ENCODE assay signal across 37 cellular contexts in the genomic region with DNA sequence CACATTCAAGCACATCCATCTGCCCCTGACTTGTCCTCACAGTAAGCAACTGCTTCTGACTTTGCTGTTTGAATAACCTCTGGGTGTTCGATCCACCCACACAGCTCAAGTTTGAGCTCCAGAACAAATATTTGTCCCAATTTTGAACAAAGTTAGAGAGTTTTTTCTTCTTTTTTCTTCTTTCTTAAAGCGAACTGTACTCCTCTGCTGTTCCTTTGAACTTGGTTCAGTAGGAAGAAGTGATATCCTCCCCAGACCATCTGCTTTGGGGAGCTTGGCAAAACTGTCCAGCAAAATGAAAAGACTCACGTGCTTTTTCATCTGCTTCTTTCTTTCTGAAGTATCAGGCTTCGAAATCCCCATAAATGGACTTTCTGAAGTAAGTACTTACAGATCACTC. TPM values are rescaled to one million over a fixed set of nuclear protein-coding genes. Genes with fewer than 3 reads are reported as not detected.
"Had no signal": no experiment of that assay in that cellular context is flagged by ENCODE, and none has a peak within 500 bp of the region (broad histone marks: within the 10 kb centered on the region; RNA-seq: fewer than 3 reads in every experiment).

A gene with protein sequence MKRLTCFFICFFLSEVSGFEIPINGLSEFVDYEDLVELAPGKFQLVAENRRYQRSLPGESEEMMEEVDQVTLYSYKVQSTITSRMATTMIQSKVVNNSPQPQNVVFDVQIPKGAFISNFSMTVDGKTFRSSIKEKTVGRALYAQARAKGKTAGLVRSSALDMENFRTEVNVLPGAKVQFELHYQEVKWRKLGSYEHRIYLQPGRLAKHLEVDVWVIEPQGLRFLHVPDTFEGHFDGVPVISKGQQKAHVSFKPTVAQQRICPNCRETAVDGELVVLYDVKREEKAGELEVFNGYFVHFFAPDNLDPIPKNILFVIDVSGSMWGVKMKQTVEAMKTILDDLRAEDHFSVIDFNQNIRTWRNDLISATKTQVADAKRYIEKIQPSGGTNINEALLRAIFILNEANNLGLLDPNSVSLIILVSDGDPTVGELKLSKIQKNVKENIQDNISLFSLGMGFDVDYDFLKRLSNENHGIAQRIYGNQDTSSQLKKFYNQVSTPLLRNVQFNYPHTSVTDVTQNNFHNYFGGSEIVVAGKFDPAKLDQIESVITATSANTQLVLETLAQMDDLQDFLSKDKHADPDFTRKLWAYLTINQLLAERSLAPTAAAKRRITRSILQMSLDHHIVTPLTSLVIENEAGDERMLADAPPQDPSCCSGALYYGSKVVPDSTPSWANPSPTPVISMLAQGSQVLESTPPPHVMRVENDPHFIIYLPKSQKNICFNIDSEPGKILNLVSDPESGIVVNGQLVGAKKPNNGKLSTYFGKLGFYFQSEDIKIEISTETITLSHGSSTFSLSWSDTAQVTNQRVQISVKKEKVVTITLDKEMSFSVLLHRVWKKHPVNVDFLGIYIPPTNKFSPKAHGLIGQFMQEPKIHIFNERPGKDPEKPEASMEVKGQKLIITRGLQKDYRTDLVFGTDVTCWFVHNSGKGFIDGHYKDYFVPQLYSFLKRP (plus strand): TSS at position 177 of the 400 bp plus-strand sequence. CDS start 119 bp downstream, at position 296.

- H3K4me3 ChIP-seq: ascending aorta, cardiac muscle cell, PC-9 had no signal

- H3K9me3 ChIP-seq: ascending aorta had no signal

- H3K4me1 ChIP-seq: ascending aorta had no signal

- H3K4me1 Mint-ChIP-seq: activated CD4-positive, alpha-beta T cell treated with anti-CD3 and anti-CD28 coated beads, Interleukin-2, amount 10 ng/mL, durations not matched to agents 24 days and 14 days; activated naive CD4-positive, alpha-beta T cell treated with anti-CD3 and anti-CD28 coated beads, Interleukin-2, amount 50 U/mL, for 24 hours; activated naive CD8-positive, alpha-beta T cell treated with anti-CD3 and anti-CD28 coated beads, Interleukin-2, amount 10 ng/mL, durations not matched to agents 7 days and 5 days; central memory CD8-positive, alpha-beta T cell had no signal

- H3K4me3 Mint-ChIP-seq: activated CD4-positive, alpha-beta T cell treated with anti-CD3 and anti-CD28 coated beads, Interleukin-2, amount 10 ng/mL, durations not matched to agents 24 days and 14 days; activated CD8-positive, alpha-beta T cell treated with anti-CD3 and anti-CD28 coated beads for 36 hours; activated naive CD4-positive, alpha-beta T cell treated with anti-CD3 and anti-CD28 coated beads, Interleukin-2, amount 50 U/mL, for 24 hours; activated naive CD8-positive, alpha-beta T cell treated with anti-CD3 and anti-CD28 coated beads, Interleukin-2, amount 10 ng/mL, durations not matched to agents 7 days and 5 days; central memory CD8-positive, alpha-beta T cell had no signal

- H3K36me3 ChIP-seq: ascending aorta, cardiac muscle cell, WERI-Rb-1 had no signal

- H3K27ac Mint-ChIP-seq: activated CD4-positive, alpha-beta T cell treated with anti-CD3 and anti-CD28 coated beads, Interleukin-2, amount 10 ng/mL, durations not matched to agents 24 days and 14 days; activated CD8-positive, alpha-beta T cell treated with anti-CD3 and anti-CD28 coated beads for 36 hours; activated naive CD4-positive, alpha-beta T cell treated with anti-CD3 and anti-CD28 coated beads, Interleukin-2, amount 50 U/mL, for 24 hours; activated naive CD8-positive, alpha-beta T cell treated with anti-CD3 and anti-CD28 coated beads, Interleukin-2, amount 10 ng/mL, durations not matched to agents 7 days and 5 days; activated T-helper 2 cell treated with anti-CD3 and anti-CD28 coated beads, Interferon-gamma antibody, Interleukin-2, Interleukin-4, amounts not matched to agents 10 μg/mL and 5 μg/mL and 100 μg/mL, durations not matched to agents 14 hours and 24 hours and 36 hours had no signal

- H3K9me3 Mint-ChIP-seq: activated CD4-positive, alpha-beta T cell treated with anti-CD3 and anti-CD28 coated beads, Interleukin-2, amount 10 ng/mL, durations not matched to agents 24 days and 14 days; activated CD8-positive, alpha-beta T cell treated with anti-CD3 and anti-CD28 coated beads for 36 hours; activated naive CD4-positive, alpha-beta T cell treated with anti-CD3 and anti-CD28 coated beads, Interleukin-2, amount 50 U/mL, for 24 hours; activated naive CD8-positive, alpha-beta T cell treated with anti-CD3 and anti-CD28 coated beads, Interleukin-2, amount 10 ng/mL, durations not matched to agents 7 days and 5 days; activated T-helper 2 cell treated with anti-CD3 and anti-CD28 coated beads, Interferon-gamma antibody, Interleukin-2, Interleukin-4, amounts not matched to agents 10 μg/mL and 5 μg/mL and 100 μg/mL, durations not matched to agents 14 hours and 24 hours and 36 hours; central memory CD8-positive, alpha-beta T cell had no signal

- H2AFZ ChIP-seq: PC-9 had no signal

- H3K27me3 ChIP-seq: ascending aorta, cardiac muscle cell had no signal

- ATAC-seq: activated CD8-positive, alpha-beta T cell treated with anti-CD3 and anti-CD28 coated beads for 36 hours; Right ventricle myocardium inferior had no signal

- DNase-seq: activated CD4-positive, alpha-beta T cell treated with anti-CD3 and anti-CD28 coated beads, Interleukin-2, amount 10 ng/mL, durations not matched to agents 24 days and 14 days; activated CD4-positive, alpha-beta T cell treated with anti-CD3 and anti-CD28 coated beads, Interleukin-2, amount 50 U/mL, for 4 hours; activated CD8-positive, alpha-beta T cell treated with anti-CD3 and anti-CD28 coated beads for 36 hours; activated gamma-delta T cell; activated naive CD4-positive, alpha-beta T cell treated with Interleukin-2 at 50 U/mL for 16 hours; activated naive CD8-positive, alpha-beta T cell treated with anti-CD3 and anti-CD28 coated beads, Interleukin-2, amount 10 ng/mL, durations not matched to agents 7 days and 5 days; activated T-cell treated with anti-CD3 and anti-CD28 coated beads, Interleukin-2, amount 50 U/mL, for 1 hour; amygdala; KG1; MM.1S; MV-4-11; NCI-H1092; NCI-H1436 treated with DMSO at 0.1 percent for 48 hours; NCI-H1694 treated with DMSO at 0.1 percent for 48 hours; NCI-H2029 treated with DMSO at 0.1 percent for 48 hours; NCI-H2107; NCI-H2171; NCI-H510A; NCI-H526; NCI-H748 treated with DMSO at 0.1 percent for 48 hours; NK-92 treated with Interleukin-12 subunit alpha and Interleukin-12 subunit beta, amount 100 ng/mL, for 24 hours; PC-9; SIG-M5; SW 1271; T-helper 1 cell; T-helper 2 cell; T1000; WERI-Rb-1 had no signal

- H3K4me2 ChIP-seq: PC-9 had no signal

- H3K27ac ChIP-seq: ascending aorta, cardiac muscle cell, PC-9, RWPE1, WERI-Rb-1 had no signal

- H3K36me3 Mint-ChIP-seq: activated naive CD4-positive, alpha-beta T cell treated with anti-CD3 and anti-CD28 coated beads, Interleukin-2, amount 50 U/mL, for 24 hours; activated naive CD8-positive, alpha-beta T cell treated with anti-CD3 and anti-CD28 coated beads, Interleukin-2, amount 10 ng/mL, durations not matched to agents 7 days and 5 days had no signal

RNA-seq across cellular contexts. Expression of the gene that starts here (rescaled TPM):
- total RNA-seq: activated CD4-positive, alpha-beta T cell treated with anti-CD3 and anti-CD28 coated beads, Interleukin-2, amount 10 ng/mL, durations not matched to agents 24 days and 14 days; activated CD8-positive, alpha-beta memory T cell treated with anti-CD3 and anti-CD28 coated beads for 36 hours; activated CD8-positive, alpha-beta T cell treated with anti-CD3 and anti-CD28 coated beads for 36 hours; activated naive CD8-positive, alpha-beta T cell treated with anti-CD3 and anti-CD28 coated beads, Interleukin-2, amount 10 ng/mL, durations not matched to agents 7 days and 5 days; activated T-helper 2 cell treated with anti-CD3 and anti-CD28 coated beads, Interferon-gamma antibody, Interleukin-2, Interleukin-4, amounts not matched to agents 10 μg/mL and 5 μg/mL and 100 μg/mL, durations not matched to agents 14 hours and 24 hours and 36 hours; cardiac muscle cell; LHCN-M2; PC-9; Right ventricle myocardium inferior had no signal
